Comparison of ENCODE assay signal across 8 cellular contexts in the genomic region with DNA sequence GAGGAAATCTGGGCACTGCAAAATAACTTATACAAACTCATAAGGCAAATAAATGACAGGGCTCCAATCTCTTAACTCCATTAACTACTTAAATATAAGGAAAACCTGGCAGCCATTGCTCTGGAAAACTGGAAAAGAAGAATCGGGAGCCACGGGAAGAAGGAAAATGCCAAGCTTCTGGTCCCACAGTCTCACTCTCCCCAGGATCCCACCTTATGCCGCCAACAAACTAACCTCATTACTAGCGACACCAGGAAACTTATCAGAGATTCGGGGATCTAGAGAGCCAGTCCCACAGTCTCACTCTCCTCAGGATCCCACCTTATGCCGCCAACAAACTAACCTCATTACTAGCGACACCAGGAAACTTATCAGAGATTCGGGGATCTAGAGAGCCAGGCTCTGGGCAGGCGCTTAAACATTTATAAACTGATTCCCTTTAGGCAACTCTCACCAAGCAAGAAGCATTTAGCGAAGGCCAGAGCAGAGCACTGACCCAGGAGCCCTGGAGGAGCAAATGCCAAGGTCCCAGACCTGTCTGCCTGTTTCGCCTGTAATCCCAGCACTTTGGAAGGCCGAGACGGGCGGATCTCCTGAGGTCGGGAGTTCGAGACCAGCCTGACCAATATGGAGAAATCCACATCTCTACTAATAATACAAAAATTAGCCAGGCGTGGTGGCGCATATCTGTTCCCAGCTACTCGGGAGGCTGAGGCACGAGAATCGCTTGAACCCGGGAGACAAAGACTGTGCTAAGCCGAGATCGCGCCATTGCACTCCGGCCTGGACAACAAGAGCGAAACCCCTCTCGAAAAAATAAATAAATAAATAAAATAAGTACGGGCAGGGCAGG. TPM values are rescaled to one million over a fixed set of nuclear protein-coding genes. Genes with fewer than 3 reads are reported as not detected.
A peak's percentile ranks its signal among the peaks of the same experiment; 100 is the strongest.
DNase-seq lines count a peak whose midpoint lies in the region; ATAC-seq and TF ChIP-seq lines count a peak whose summit lies in the region.

No MANE protein-coding gene starts in this region.

- H3K4me1 ChIP-seq in NT2/D1 (ENCODE audit: insufficient read depth, insufficient read length), result no peaks in the 10 kb centered on the region
- H3K4me1 ChIP-seq in ectodermal cell (ENCODE audit: control insufficient read depth, insufficient read depth, low read length), result peaks cover 4% of the 10 kb centered on the region
- peaks cover 23% of the 10 kb centered on the region for H3K4me1 ChIP-seq in neuron (ENCODE audit: insufficient read depth, low read length)

- DNase-seq in GM12864 (ENCODE audit: low read depth), result no peak
- DNase-seq in NT2/D1 (ENCODE audit: low read depth, low spot score), result no peak
- DNase-seq in HEK293T (ENCODE audit: extremely low spot score), result no peak
- no peak for DNase-seq in mesenteric fat pad (ENCODE audit: low spot score)
- no peak for DNase-seq in SHP77 treated with DMSO at 0.1 percent for 48 hours (lab: John Stamatoyannopoulos, UW)

- peak overlapping the region; percentile 82 for H3K4me3 ChIP-seq in GM12864 (ENCODE audit: low read depth, low read length)
- peak overlapping the region; percentile 90 for H3K4me3 ChIP-seq in NT2/D1 (ENCODE audit: insufficient read length, low read depth)
- H3K4me3 ChIP-seq in ectodermal cell (ENCODE audit: insufficient read depth, low read depth, low read length), result peak overlapping the region; percentile 93
- H3K4me3 ChIP-seq in neuron (ENCODE audit: low read length), result peak overlapping the region; percentile 100

- no peak for TF ChIP-seq CTCF in GM12864 (IDR thresholded peaks at IDR 0.05; ENCODE audit: low read depth, low read length, missing control alignments)

- H3K27ac ChIP-seq in ectodermal cell (ENCODE audit: insufficient read depth, low read depth, low read length, poor library complexity, severe bottlenecking), result peak overlapping the region; percentile 80

- H3K9me3 ChIP-seq in NT2/D1 (ENCODE audit: insufficient read depth, low read length) (peaks cover 7% of the 10 kb centered on the region; the same call in 1 of the 2 replicates), ectodermal cell (ENCODE audit: control insufficient read depth, low read length) (no peaks in the 10 kb centered on the region), neuron (ENCODE audit: low read length) (no peaks in the 10 kb centered on the region)

- no peak overlapping the region for H2AFZ ChIP-seq in neuron (ENCODE audit: low read depth, low read length)

- POLR2A ChIA-PET in HEK293T (lab: Yijun Ruan, JAX), result interaction anchor here (0.7 to 0.9 kb wide), 2 partner anchors 38 to 66 kb away, joined by 3 read pairs; no protein-coding TSS in a partner anchor

- CTCF ChIA-PET in HEK293T (lab: Yijun Ruan, JAX), result interaction anchor here (0.7 kb wide), 1 partner anchor 73 kb away, joined by 3 read pairs; no protein-coding TSS in a partner anchor

- 31 to 33% methylated on average over 28 to 29 of the region's 29 CpGs for WGBS in ectodermal cell, 2 experiments

- no peak for ATAC-seq in activated CD4-positive, CD25-positive, alpha-beta regulatory T cell treated with anti-CD3 and anti-CD28 coated beads, Interleukin-2, amount 50 U/mL, for 24 hours

- H3K36me3 ChIP-seq in NT2/D1 (ENCODE audit: insufficient read depth, insufficient read length, low read length) (peaks cover 35% of the 10 kb centered on the region), ectodermal cell (ENCODE audit: control insufficient read depth, insufficient read depth, low read length) (no peaks in the 10 kb centered on the region), neuron (ENCODE audit: insufficient read depth, low read length) (peaks cover 24% of the 10 kb centered on the region)

- H3K9ac ChIP-seq in NT2/D1 (ENCODE audit: insufficient read length, low read depth), result peak overlapping the region; percentile 100

- peaks cover 7% of the 10 kb centered on the region for H3K27me3 ChIP-seq in NT2/D1 (ENCODE audit: insufficient read depth, insufficient read length)
- peaks cover 13% of the 10 kb centered on the region for H3K27me3 ChIP-seq in ectodermal cell (ENCODE audit: control insufficient read depth, insufficient read depth, low read length, poor library complexity, severe bottlenecking)
- peaks cover 9% of the 10 kb centered on the region for H3K27me3 ChIP-seq in neuron (ENCODE audit: insufficient read depth, low read length)

TF ChIP-seq in HEK293T, 16 proteins besides CTCF, POLR2A, EP300 and RAD21:
- TF ChIP-seq ARNT (IDR thresholded peaks at IDR 0.05) (no peak), L3MBTL2 (conservative IDR thresholded peaks at IDR 0.05) (no peak), FOXK2 (IDR thresholded peaks at IDR 0.05) (no peak), TARDBP (IDR thresholded peaks at IDR 0.05) (no peak), NFRKB (IDR thresholded peaks at IDR 0.05) (no peak), ZNF384 (IDR thresholded peaks at IDR 0.05) (no peak), SUZ12 (IDR thresholded peaks at IDR 0.05) (no peak), SP1 (IDR thresholded peaks at IDR 0.05) (no peak)
TF ChIP-seq in HEK293T: peak in this region for 0.

RNA-seq across cellular contexts. Expression of a gene that starts 0.7 kb away (rescaled TPM):
- 93.9 TPM for polyA plus RNA-seq in ectodermal cell (2013, experiment 1 of 4)
- 95.8 TPM for polyA plus RNA-seq in ectodermal cell (2013, experiment 2 of 4)
- polyA plus RNA-seq in ectodermal cell (2013, experiment 3 of 4), result 74.6 TPM
- 78.8 TPM for polyA plus RNA-seq in ectodermal cell (2013, experiment 4 of 4)
- total RNA-seq in mesenteric fat pad, result 47.4 TPM
